10 cellular contexts compared by ENCODE assay signal in the genomic region with DNA sequence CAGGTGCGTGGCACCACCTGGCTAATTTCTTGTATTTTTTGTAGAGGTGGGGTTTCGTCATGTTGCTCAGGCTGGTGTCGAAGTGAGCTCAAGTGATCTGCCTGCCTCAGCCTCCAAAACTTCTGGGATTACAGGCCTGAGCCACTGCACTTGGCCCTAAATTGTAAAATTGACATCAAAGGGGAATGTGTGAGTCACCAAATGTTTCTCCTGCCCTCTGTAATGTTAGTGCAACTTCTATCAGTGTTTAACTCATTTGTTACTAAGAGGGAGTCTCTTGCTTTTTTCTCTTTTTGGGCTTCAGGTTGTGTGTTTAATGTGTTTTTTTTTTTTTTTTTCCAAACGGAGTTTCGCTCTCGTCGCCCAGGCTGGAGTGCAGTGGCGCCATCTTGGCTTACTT. TPM values are rescaled to one million over a fixed set of nuclear protein-coding genes. Genes with fewer than 3 reads are reported as not detected.
DNase-seq lines count a peak whose midpoint lies in the region; ATAC-seq, FAIRE-seq and TF ChIP-seq lines count a peak whose summit lies in the region.
"Had no signal": no experiment of that assay in that cellular context is flagged by ENCODE, and none has a peak within 500 bp of the region (broad histone marks: within the 10 kb centered on the region; RNA-seq: fewer than 3 reads in every experiment).

No MANE protein-coding gene starts in this region.

- TF ChIP-seq CTCF in AG10803 (conservative IDR thresholded peaks at IDR 0.05; ENCODE audit: low read length) (no peak), mammary epithelial cell (conservative IDR thresholded peaks at IDR 0.05 in 1 of 2, IDR thresholded peaks at IDR 0.05 in 1 of 2; ENCODE audit: extremely low read depth in 1 of 2, insufficient read depth in 1 of 2, low read depth in 1 of 2, low read length in 2 of 2) (no peak), GM13977 (IDR thresholded peaks at IDR 0.05; ENCODE audit: extremely low read depth, insufficient read depth, missing control alignments) (no peak)

- peaks cover 57% of the 10 kb centered on the region for H3K79me2 ChIP-seq in mammary epithelial cell (ENCODE audit: insufficient read depth, low read length)

- ATAC-seq in GM21515 (IDR thresholded peaks at IDR 0.05; ENCODE audit: unreplicated experiment) = no peak

- DNase-seq in AG10803 (ENCODE audit: low read depth) (peak; percentile 94), HTR-8/SVneo (ENCODE audit: insufficient read length, low spot score) (peak; percentile 50), mammary epithelial cell (peak; percentile 56), myocyte (ENCODE audit: low read depth) (peak; percentile 64), GM13977 (ENCODE audit: low spot score) (no peak), NCI-H1048 (lab: John Stamatoyannopoulos, UW) (no peak)
- no peak for DNase-seq in stimulated activated CD4-positive, alpha-beta T cell treated with anti-CD3 and anti-CD28 coated beads, Interleukin-12 subunit alpha, Interleukin-12 subunit beta, amount 100 ng/mL, for 4 hours
- DNase-seq: NCI-H2081 treated with DMSO at 0.1 percent for 48 hours; stimulated activated CD4-positive, alpha-beta T cell treated with anti-CD3 and anti-CD28 coated beads, Interleukin-15, amount 100 ng/mL, for 24 hours had no signal

- peak; percentile 69 for FAIRE-seq in HTR-8/SVneo (lab: Jason Lieb, UNC)

- intact Hi-C loops in mammary epithelial cell (cut with micrococcal nuclease) = loop anchor here (5.0 kb wide), 1 partner anchor 374 kb away; no protein-coding TSS in a partner anchor

- H3K9ac ChIP-seq in mammary epithelial cell (ENCODE audit: insufficient read depth, low read length) = no peak overlapping the region

- dilution Hi-C loops in mammary epithelial cell (cut with HindIII; ENCODE audit: low sequenced_read_pairs) = no loop called here

- H2AFZ ChIP-seq in mammary epithelial cell (ENCODE audit: low read depth, low read length) = no peak overlapping the region

- peaks cover 2% of the 10 kb centered on the region for H3K36me3 ChIP-seq in mammary epithelial cell (ENCODE audit: insufficient read depth, low read length)

- H3K27ac ChIP-seq in mammary epithelial cell (ENCODE audit: insufficient read depth, low read depth, low read length) = no peak overlapping the region

- CTCF ChIA-PET in mammary epithelial cell (lab: Charles Lee; ENCODE audit: low non-redundant PET) = interaction anchor here (0.6 kb wide), 1 partner anchor 212 kb away, joined by 3 read pairs; no protein-coding TSS in a partner anchor

- peaks cover 12% of the 10 kb centered on the region for H3K4me1 ChIP-seq in mammary epithelial cell (ENCODE audit: insufficient read depth, low read length)

- H3K4me2 ChIP-seq in mammary epithelial cell (ENCODE audit: insufficient read depth, low read depth, low read length) = no peak overlapping the region

- peak overlapping the region; percentile 96 for H3K4me3 ChIP-seq in AG10803 (ENCODE audit: low read length)
- no peak overlapping the region for H3K4me3 ChIP-seq in mammary epithelial cell (replicated peaks in 1 of 3; ENCODE audit: insufficient read depth in 1 of 3, low read depth in 2 of 3, low read length in 3 of 3)

- no TSS peak for BruUV-seq in mammary epithelial cell (replicated peaks; lab: Mats Ljungman, UMichigan)

- no peaks in the 10 kb centered on the region for H4K20me1 ChIP-seq in mammary epithelial cell (ENCODE audit: insufficient read depth, low read length)

- no peaks in the 10 kb centered on the region for H3K27me3 ChIP-seq in mammary epithelial cell (ENCODE audit: insufficient read depth, low read length)

- in situ Hi-C loops in mammary epithelial cell (cut with MboI; ENCODE audit: low sequenced_read_pairs in 2 of 2) = loop anchor here in 1 of 2 donors (25.0 kb wide), 1 partner anchor 144 kb away; no protein-coding TSS in a partner anchor
- in situ Hi-C loops in GM13977 (cut with MboI; ENCODE audit: low pct_unique_long_range_greater_than_20kb, low sequenced_read_pairs, unreplicated experiment) = loop anchor here (25.0 kb wide), 1 partner anchor 144 kb away; no protein-coding TSS in a partner anchor

- H3K9me3 ChIP-seq in mammary epithelial cell (replicated peaks; ENCODE audit: insufficient read depth, low read length) = no peaks in the 10 kb centered on the region

- WGBS in mammary epithelial cell (ENCODE audit: low coverage, missing lambda C conversion rate) = 64% methylated on average over 3 of the region's 8 CpGs

RNA-seq across cellular contexts. Expression of a gene that starts 2.3 kb away (rescaled TPM):
- total RNA-seq in mammary epithelial cell (10 to 100 TPM; 18.5 to 23.3 TPM), myocyte (35.0 and 39.3 TPM in 2 replicates)
- polyA plus RNA-seq in mammary epithelial cell = 16.1 TPM
- 31.5 TPM for polyA minus RNA-seq in mammary epithelial cell
- polyA plus RNA-seq in myocyte (2012) = 30.4 TPM

RNA-seq across cellular contexts. Expression of a gene that starts 16.0 kb away (rescaled TPM):
- total RNA-seq in mammary epithelial cell (10 to 100 TPM; 27.0 to 45.1 TPM), myocyte (23.2 and 24.3 TPM in 2 replicates)
- 37.6 TPM for polyA plus RNA-seq in mammary epithelial cell
- polyA minus RNA-seq in mammary epithelial cell = 48.5 TPM
- 23.0 TPM for polyA plus RNA-seq in myocyte (2012)

RNA-seq across cellular contexts. Expression of a gene that starts 16.0 kb away (rescaled TPM):
- 10 to 100 TPM in 1 of 2 donors, 1 to 10 TPM in 1; 1.0 to 49.9 TPM for total RNA-seq in mammary epithelial cell
- polyA plus RNA-seq in mammary epithelial cell = 38.5 TPM
- polyA minus RNA-seq in mammary epithelial cell = 139 TPM
- 0.94 and 1.3 TPM in 2 replicates for total RNA-seq in myocyte
- 1.5 TPM for polyA plus RNA-seq in myocyte (2012)

RNA-seq across cellular contexts. Expression of a gene that starts 36.2 kb away (rescaled TPM):
- total RNA-seq in mammary epithelial cell (not detected), myocyte (not detected in 2 replicates)
- polyA plus RNA-seq in mammary epithelial cell = not detected
- not detected for polyA minus RNA-seq in mammary epithelial cell
- polyA plus RNA-seq in myocyte (2012) = 0.97 TPM

RNA-seq across cellular contexts. Expression of a gene that starts 58.2 kb away (rescaled TPM):
- total RNA-seq in mammary epithelial cell (not detected), myocyte (0.64 and 2.1 TPM in 2 replicates)
- polyA plus RNA-seq in mammary epithelial cell = not detected
- not detected for polyA minus RNA-seq in mammary epithelial cell
- 1.0 TPM for polyA plus RNA-seq in myocyte (2012)

Comparison
In these comparisons a context has a peak if more than half of its experiments do, and no peak if none do; other contexts are left out.
1. DNase-seq: peak in AG10803 (single experiment), HTR-8/SVneo (single experiment), mammary epithelial cell (single experiment) and myocyte (single experiment); none in GM13977 (single experiment), NCI-H1048 (single experiment) and stimulated activated CD4-positive, alpha-beta T cell treated with anti-CD3 and anti-CD28 coated beads, Interleukin-12 subunit alpha, Interleukin-12 subunit beta, amount 100 ng/mL, for 4 hours (single experiment).